20 cellular contexts compared by ENCODE assay signal in the genomic region with DNA sequence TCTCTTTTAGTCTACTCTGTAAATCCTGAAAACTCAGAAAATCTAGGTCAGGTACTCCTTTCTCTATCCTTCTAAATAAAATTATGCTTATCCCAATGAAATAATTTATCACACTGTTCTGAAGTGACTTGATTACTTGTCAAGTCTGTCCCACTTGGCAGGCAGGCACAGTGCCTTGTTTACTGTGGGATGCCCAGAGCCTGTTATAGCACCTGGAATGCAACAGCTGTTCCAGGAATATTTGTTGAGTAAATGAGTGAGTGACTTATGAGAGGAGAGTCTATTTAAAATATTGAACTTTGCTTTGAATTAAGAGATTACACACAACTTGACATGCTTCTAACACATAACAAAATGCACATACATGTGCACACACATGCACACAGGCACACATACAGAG.
DNase-seq lines count a peak whose midpoint lies in the region; ATAC-seq and TF ChIP-seq lines count a peak whose summit lies in the region.
"Had no signal": no experiment of that assay in that cellular context is flagged by ENCODE, and none has a peak within 500 bp of the region (broad histone marks: within the 10 kb centered on the region; RNA-seq: fewer than 3 reads in every experiment).

No MANE protein-coding gene starts in this region.

- ATAC-seq in heart right ventricle = peak; percentile 67 to 98 (median 88)
- ATAC-seq: Panc1 had no signal

- H3K9me3 ChIP-seq in heart right ventricle (no peaks in the 10 kb centered on the region), skeletal muscle tissue (ENCODE audit: control insufficient read depth in 3 of 3, low read length in 3 of 3) (no peaks in the 10 kb centered on the region)
- H3K9me3 ChIP-seq: BLaER1 had no signal

- H3K27ac ChIP-seq in heart right ventricle (peak overlapping the region in 1 of 10 donors; percentile 52), skeletal muscle tissue (ENCODE audit: low read depth, low read length) (peak overlapping the region; percentile 44)
- H3K27ac ChIP-seq: BLaER1 had no signal

- DNase-seq in NCI-H510A treated with DMSO at 0.1 percent for 48 hours (lab: John Stamatoyannopoulos, UW) = peak; percentile 17
- DNase-seq in NCI-H510A (lab: John Stamatoyannopoulos, UW) = no peak
- peak; percentile 2 for DNase-seq in NCI-H2171 (lab: John Stamatoyannopoulos, UW)
- peak; percentile 19 to 45 for DNase-seq in heart right ventricle
- DNase-seq in stimulated activated CD4-positive, alpha-beta T cell treated with anti-CD3 and anti-CD28 coated beads, Interleukin-15, amount 100 ng/mL, for 24 hours = no peak
- no peak for DNase-seq in NOMO-1 treated with dmso at 0.1 percent for 144 hours (lab: John Stamatoyannopoulos, UW; ENCODE audit: unreplicated experiment)
- no peak for DNase-seq in SIG-M5 (lab: John Stamatoyannopoulos, UW)
- DNase-seq: activated B cell treated with CpG ODN at 0.5 μM for 24 hours; activated CD4-positive, alpha-beta memory T cell treated with anti-CD3 and anti-CD28 coated beads, Interleukin-2, amount 10 ng/mL, durations not matched to agents 7 days and 5 days; activated naive CD4-positive, alpha-beta T cell; activated T-cell treated with anti-CD3 and anti-CD28 coated beads, Interleukin-2, amount 50 U/mL, for 1 hour; amniotic stem cell; Calu3; caudate nucleus; immature natural killer cell; T1000 had no signal

- no peaks in the 10 kb centered on the region for H3K27me3 ChIP-seq in heart right ventricle
- no peaks in the 10 kb centered on the region for H3K27me3 ChIP-seq in skeletal muscle tissue (ENCODE audit: control insufficient read depth in 3 of 3, insufficient read depth in 3 of 3, low read length in 3 of 3)
- H3K27me3 ChIP-seq: BLaER1 had no signal

- H3K4me1 ChIP-seq in heart right ventricle (peaks cover 0 to 10% (median 0%) of the 10 kb centered on the region in 9 donors), skeletal muscle tissue (ENCODE audit: control insufficient read depth in 3 of 3, insufficient read depth in 3 of 3, low read length in 3 of 3) (peaks cover 2 to 8% (median 7%) of the 10 kb centered on the region in 3 donors)
- H3K4me1 ChIP-seq: BLaER1 had no signal

- TF ChIP-seq CTCF in heart right ventricle (IDR thresholded peaks at IDR 0.05) = no peak

- H3K36me3 ChIP-seq in heart right ventricle = peaks cover 0 to 88% (median 14%) of the 10 kb centered on the region in 9 donors
- peaks cover 2 to 9% (median 2%) of the 10 kb centered on the region in 3 donors for H3K36me3 ChIP-seq in skeletal muscle tissue (ENCODE audit: control insufficient read depth in 3 of 3, insufficient read depth in 3 of 3, low read length in 3 of 3)
- H3K36me3 ChIP-seq: BLaER1 had no signal

- intact Hi-C loops in heart right ventricle (cut with DNase I) = no loop called here

- H3K9ac ChIP-seq in skeletal muscle tissue (ENCODE audit: low read depth in 1 of 3, low read length in 3 of 3) = peak overlapping the region in 1 of 3 donors; percentile 9
- H3K9ac ChIP-seq: BLaER1 had no signal

- H3K4me3 ChIP-seq in heart right ventricle (no peak overlapping the region), skeletal muscle tissue (ENCODE audit: low read length in 3 of 3) (no peak overlapping the region)
- H3K4me3 ChIP-seq: BLaER1, lung had no signal

Comparison
In these comparisons a context has a peak if more than half of its experiments do, and no peak if none do; other contexts are left out.
1. DNase-seq: peak in NCI-H510A treated with DMSO at 0.1 percent for 48 hours (single experiment), NCI-H2171 (single experiment) and heart right ventricle (2 of 2); none in NCI-H510A (single experiment), stimulated activated CD4-positive, alpha-beta T cell treated with anti-CD3 and anti-CD28 coated beads, Interleukin-15, amount 100 ng/mL, for 24 hours (single experiment), NOMO-1 treated with dmso at 0.1 percent for 144 hours (single experiment) and SIG-M5 (single experiment).